27 cellular contexts compared by ENCODE assay signal in genomic region chr1:30728340-30728739, GRCh38. TPM values are rescaled to one million over a fixed set of nuclear protein-coding genes. Genes with fewer than 3 reads are reported as not detected.
DNase-seq lines count a peak whose midpoint lies in the region; ATAC-seq and TF ChIP-seq lines count a peak whose summit lies in the region.
"Had no signal": no experiment of that assay in that cellular context is flagged by ENCODE, and none has a peak within 500 bp of the region (broad histone marks: within the 10 kb centered on the region; RNA-seq: fewer than 3 reads in every experiment).

No MANE protein-coding gene starts in this region.

- POLR2A ChIA-PET in CD4-positive, alpha-beta T cell (lab: Charles Lee), result interaction anchor here (1.0 to 3.5 kb wide), 4 partner anchors 9 to 29 kb away, joined by 4 to 17 read pairs (median 6); partner anchors contain the start of gene LAPTM5
- POLR2A ChIA-PET in T-cell (lab: Charles Lee) (interaction anchor here in 1 of 2 donors (0.5 kb wide), 1 partner anchor 834 kb away, joined by 3 read pairs; no protein-coding TSS in a partner anchor), GM10248 (lab: Yijun Ruan, JAX) (interaction anchor here (1.3 to 1.5 kb wide), 2 partner anchors 9 kb away, joined by 4 to 8 read pairs; no protein-coding TSS in a partner anchor)
- POLR2A ChIA-PET in activated CD4-positive, alpha-beta T cell treated with anti-CD3 and anti-CD28 coated beads for 36 hours (lab: Charles Lee), result interaction anchor here (1.0 to 1.8 kb wide), 2 partner anchors 8 to 52 kb away, joined by 3 to 5 read pairs; no protein-coding TSS in a partner anchor

- H3K4me1 Mint-ChIP-seq in CD4-positive, alpha-beta T cell (ENCODE audit: low read depth), result peaks cover 25% of the 10 kb centered on the region
- H3K4me1 Mint-ChIP-seq in T-cell, result peaks cover 27 to 46% (median 30%) of the 10 kb centered on the region in 3 donors
- peaks cover 65% of the 10 kb centered on the region for H3K4me1 Mint-ChIP-seq in neural crest cell
- peaks cover 16% of the 10 kb centered on the region for H3K4me1 Mint-ChIP-seq in activated CD4-positive, alpha-beta T cell treated with anti-CD3 and anti-CD28 coated beads for 36 hours

- H3K4me3 ChIP-seq in dorsolateral prefrontal cortex, result no peak overlapping the region
- H3K4me3 ChIP-seq: adrenal gland, gastrocnemius medialis, lung, spleen, tibial nerve had no signal

- DNase-seq in CD4-positive, alpha-beta T cell, result no peak
- DNase-seq in T-cell, result no peak
- no peak for DNase-seq in dorsolateral prefrontal cortex
- DNase-seq in neural crest cell (ENCODE audit: low read depth, low spot score), result no peak
- no peak for DNase-seq in GM10248 (ENCODE audit: extremely low spot score)
- no peak for DNase-seq in NCI-H2029 (lab: John Stamatoyannopoulos, UW)
- DNase-seq in activated CD4-positive, alpha-beta T cell treated with anti-CD3 and anti-CD28 coated beads for 36 hours, result no peak
- DNase-seq: activated CD4-positive, alpha-beta T cell treated with anti-CD3 and anti-CD28 coated beads, Interleukin-2, amount 50 U/mL, for 1 hour; activated CD8-positive, alpha-beta memory T cell treated with anti-CD3 and anti-CD28 coated beads, Interleukin-2, amount 10 ng/mL, durations not matched to agents 7 days and 5 days; activated naive CD4-positive, alpha-beta T cell; activated T-cell treated with anti-CD3 and anti-CD28 coated beads, Interleukin-2, amount 50 U/mL, for 72 hours; Caco-2; gastrocnemius medialis; left cardiac atrium; NCI-H1092 treated with DMSO at 0.1 percent for 48 hours; NCI-H1694 treated with DMSO at 0.1 percent for 48 hours; spleen; stimulated activated CD8-positive, alpha-beta memory T cell treated with anti-CD3 and anti-CD28 coated beads, Interleukin-4, amount 100 ng/mL, for 48 hours had no signal

- H3K27ac Mint-ChIP-seq in CD4-positive, alpha-beta T cell, result peak overlapping the region; percentile 53
- H3K27ac Mint-ChIP-seq in T-cell (peak overlapping the region; percentile 39 to 72), neural crest cell (ENCODE audit: unreplicated experiment) (no peak overlapping the region)
- H3K27ac Mint-ChIP-seq in activated CD4-positive, alpha-beta T cell treated with anti-CD3 and anti-CD28 coated beads for 36 hours, result no peak overlapping the region
- H3K27ac Mint-ChIP-seq: activated CD8-positive, alpha-beta memory T cell treated with anti-CD3 and anti-CD28 coated beads, Interleukin-2, amount 10 ng/mL, durations not matched to agents 7 days and 5 days had no signal

- no peaks in the 10 kb centered on the region for H3K27me3 ChIP-seq in CD4-positive, alpha-beta T cell (ENCODE audit: control insufficient read depth, insufficient read depth, low read length)
- H3K27me3 ChIP-seq in dorsolateral prefrontal cortex, result no peaks in the 10 kb centered on the region
- H3K27me3 ChIP-seq: adrenal gland, brain microvascular endothelial cell, gastrocnemius medialis, spleen, tibial nerve had no signal

- H3K36me3 Mint-ChIP-seq in CD4-positive, alpha-beta T cell (ENCODE audit: low read depth), result peaks cover 63% of the 10 kb centered on the region
- H3K36me3 Mint-ChIP-seq in T-cell (peaks cover 16% of the 10 kb centered on the region), neural crest cell (ENCODE audit: low read depth) (no peaks in the 10 kb centered on the region)
- peaks cover 12% of the 10 kb centered on the region for H3K36me3 Mint-ChIP-seq in activated CD4-positive, alpha-beta T cell treated with anti-CD3 and anti-CD28 coated beads for 36 hours (ENCODE audit: low read depth)

- no peak overlapping the region for H3K4me3 Mint-ChIP-seq in CD4-positive, alpha-beta T cell
- H3K4me3 Mint-ChIP-seq in T-cell, result no peak overlapping the region
- peak overlapping the region; percentile 4 for H3K4me3 Mint-ChIP-seq in neural crest cell
- H3K4me3 Mint-ChIP-seq in activated CD4-positive, alpha-beta T cell treated with anti-CD3 and anti-CD28 coated beads for 36 hours, result no peak overlapping the region
- H3K4me3 Mint-ChIP-seq: activated CD8-positive, alpha-beta memory T cell treated with anti-CD3 and anti-CD28 coated beads, Interleukin-2, amount 10 ng/mL, durations not matched to agents 7 days and 5 days; activated T-cell treated with anti-CD3 and anti-CD28 coated beads, Interleukin-2, amount 50 U/mL, for 72 hours had no signal

- no peak for ATAC-seq in CD4-positive, alpha-beta T cell (ENCODE audit: poor library complexity)
- ATAC-seq in T-cell (replicated peaks in 1 of 4), result no peak
- no peak for ATAC-seq in GM19023 (IDR thresholded peaks at IDR 0.05; ENCODE audit: unreplicated experiment)
- no peak for ATAC-seq in activated CD4-positive, alpha-beta T cell treated with anti-CD3 and anti-CD28 coated beads for 36 hours
- ATAC-seq: activated CD8-positive, alpha-beta memory T cell treated with anti-CD3 and anti-CD28 coated beads, Interleukin-2, amount 10 ng/mL, durations not matched to agents 7 days and 5 days; activated T-cell treated with anti-CD3 and anti-CD28 coated beads, Interleukin-2, amount 50 U/mL, for 72 hours; gastrocnemius medialis; right cardiac atrium had no signal

- intact Hi-C loops in CD4-positive, alpha-beta T cell (cut with DNase I, micrococcal nuclease), result no loop called here
- intact Hi-C loops in dorsolateral prefrontal cortex (cut with DNase I), result no loop called here
- intact Hi-C loops in activated CD4-positive, alpha-beta T cell treated with anti-CD3 and anti-CD28 coated beads for 36 hours (cut with DNase I, micrococcal nuclease), result no loop called here

- no peaks in the 10 kb centered on the region for H3K9me3 ChIP-seq in CD4-positive, alpha-beta T cell (ENCODE audit: control insufficient read depth, low read length)
- H3K9me3 ChIP-seq: adrenal gland, Caco-2, gastrocnemius medialis, spleen, tibial nerve had no signal

- H3K27ac ChIP-seq in CD4-positive, alpha-beta T cell (ENCODE audit: low read depth, low read length), result no peak overlapping the region
- peak overlapping the region in 43 of 59 donors; percentile 5 to 100 (median 64) for H3K27ac ChIP-seq in dorsolateral prefrontal cortex
- H3K27ac ChIP-seq: adrenal gland, brain microvascular endothelial cell, gastrocnemius medialis, tibial nerve had no signal

- H3K27me3 Mint-ChIP-seq in CD4-positive, alpha-beta T cell, result no peaks in the 10 kb centered on the region
- H3K27me3 Mint-ChIP-seq in T-cell, result no peaks in the 10 kb centered on the region
- no peaks in the 10 kb centered on the region for H3K27me3 Mint-ChIP-seq in neural crest cell (ENCODE audit: low read depth)
- H3K27me3 Mint-ChIP-seq in activated CD4-positive, alpha-beta T cell treated with anti-CD3 and anti-CD28 coated beads for 36 hours, result no peaks in the 10 kb centered on the region
- H3K27me3 Mint-ChIP-seq: activated CD8-positive, alpha-beta memory T cell treated with anti-CD3 and anti-CD28 coated beads, Interleukin-2, amount 10 ng/mL, durations not matched to agents 7 days and 5 days had no signal

- TF ChIP-seq CTCF in CD4-positive, alpha-beta T cell (IDR thresholded peaks at IDR 0.05), result no peak
- TF ChIP-seq CTCF in dorsolateral prefrontal cortex (IDR thresholded peaks at IDR 0.05 in 54 of 56, conservative IDR thresholded peaks at IDR 0.05 in 2 of 56; ENCODE audit: low read depth in 1 of 56, partially characterized antibody in 56 of 56), result no peak
- TF ChIP-seq CTCF in neural crest cell (conservative IDR thresholded peaks at IDR 0.05), result no peak
- TF ChIP-seq CTCF in GM10248 (IDR thresholded peaks at IDR 0.05; ENCODE audit: control extremely low read depth, extremely low read depth, low read depth, missing control alignments), result no peak

- no peaks in the 10 kb centered on the region for H3K9me3 Mint-ChIP-seq in CD4-positive, alpha-beta T cell
- H3K9me3 Mint-ChIP-seq in T-cell, result no peaks in the 10 kb centered on the region
- no peaks in the 10 kb centered on the region for H3K9me3 Mint-ChIP-seq in neural crest cell
- no peaks in the 10 kb centered on the region for H3K9me3 Mint-ChIP-seq in activated CD4-positive, alpha-beta T cell treated with anti-CD3 and anti-CD28 coated beads for 36 hours (ENCODE audit: low read depth)
- H3K9me3 Mint-ChIP-seq: activated T-cell treated with anti-CD3 and anti-CD28 coated beads, Interleukin-2, amount 50 U/mL, for 72 hours had no signal

- CTCF ChIA-PET in CD4-positive, alpha-beta T cell (lab: Charles Lee), result interaction anchor here (1.5 to 2.9 kb wide), 2 partner anchors 9 to 52 kb away, joined by 7 to 11 read pairs; no protein-coding TSS in a partner anchor
- CTCF ChIA-PET in T-cell (lab: Charles Lee), result interaction anchor here in 1 of 2 donors (0.5 to 1.5 kb wide), 2 partner anchors 16 to 51 kb away, joined by 3 to 6 read pairs; no protein-coding TSS in a partner anchor
- CTCF ChIA-PET in GM10248 (lab: Yijun Ruan, JAX), result interaction anchor here (1.0 to 19.1 kb wide), 6 partner anchors 8 to 200 kb away, joined by 4 to 611 read pairs (median 6); no protein-coding TSS in a partner anchor
- CTCF ChIA-PET in activated CD4-positive, alpha-beta T cell treated with anti-CD3 and anti-CD28 coated beads for 36 hours (lab: Charles Lee), result interaction anchor here (0.6 to 6.0 kb wide), 8 partner anchors 9 to 182 kb away, joined by 3 to 40 read pairs (median 4); no protein-coding TSS in a partner anchor

RNA-seq across cellular contexts. Expression of gene MATN1, which starts 5.0 kb away (rescaled TPM):
- total RNA-seq in CD4-positive, alpha-beta T cell, result 1 to 10 TPM; 2.5 to 2.7 TPM
- total RNA-seq in T-cell, result 1 to 10 TPM in 2 of 5 donors, under 1 TPM in 3; 0.20 to 5.5 (median 0.60) TPM
- total RNA-seq in dorsolateral prefrontal cortex, result 1 to 10 TPM in 16 of 120 experiments, under 1 TPM in 94, not detected in 10; 0.11 to 2.4 (median 0.50) TPM
- total RNA-seq in neural crest cell, result 0.32 and 0.54 TPM in 2 replicates
- under 1 TPM; 0.32 to 0.43 TPM for total RNA-seq in activated CD4-positive, alpha-beta T cell treated with anti-CD3 and anti-CD28 coated beads for 36 hours
- total RNA-seq: Caco-2, gastrocnemius medialis, left cardiac atrium, M059J, right cardiac atrium, tibial nerve had no signal

RNA-seq across cellular contexts. Expression of gene LAPTM5, which starts 29.2 kb away (rescaled TPM):
- total RNA-seq in CD4-positive, alpha-beta T cell, result 100 to 1,000 TPM; 625 to 642 TPM
- 100 to 1,000 TPM; 529 to 586 (median 559) TPM for total RNA-seq in T-cell
- total RNA-seq in dorsolateral prefrontal cortex, result 100 to 1,000 TPM in 2 of 120 experiments, 10 to 100 TPM in 116, 1 to 10 TPM in 2; 8.8 to 116 (median 32.9) TPM
- 1.0 and 1.5 TPM in 2 replicates for total RNA-seq in neural crest cell
- 100 to 1,000 TPM; 174 to 214 TPM for total RNA-seq in activated CD4-positive, alpha-beta T cell treated with anti-CD3 and anti-CD28 coated beads for 36 hours
- total RNA-seq: Caco-2, chondrocyte, NCI-H460 had no signal

Comparison
In these comparisons a context has a peak if more than half of its experiments do, and no peak if none do; other contexts are left out.
1. H3K27ac Mint-ChIP-seq: peak in CD4-positive, alpha-beta T cell (single experiment) and T-cell (2 of 2); none in neural crest cell (single experiment) and activated CD4-positive, alpha-beta T cell treated with anti-CD3 and anti-CD28 coated beads for 36 hours (single experiment).